ENCODE assay signal across 8 cellular contexts in genomic region chr17:45019177-45019711, GRCh38. TPM values are rescaled to one million over a fixed set of nuclear protein-coding genes. Genes with fewer than 3 reads are reported as not detected.
DNase-seq lines count a peak whose midpoint lies in the region; ATAC-seq, FAIRE-seq and TF ChIP-seq lines count a peak whose summit lies in the region.

No MANE protein-coding gene starts in this region.

- peak overlapping the region; percentile 30 for H3K27ac ChIP-seq in layer of hippocampus (ENCODE audit: low read depth, low read length)

- peak; percentile 77 for DNase-seq in ELR (ENCODE audit: low read depth)
- DNase-seq in T1000 (lab: John Stamatoyannopoulos, UW), result peak; percentile 52
- DNase-seq in bronchial epithelial cell (ENCODE audit: low read depth), result no peak
- DNase-seq in stimulated activated CD4-positive, alpha-beta T cell treated with anti-CD3 and anti-CD28 coated beads, Interleukin-4, amount 100 ng/mL, for 24 hours, result peak; percentile 27
- DNase-seq in GM19239 (ENCODE audit: insufficient read length, low spot score), result no peak

- FAIRE-seq in bronchial epithelial cell (lab: Jason Lieb, UNC) (no peak), GM19239 (lab: Jason Lieb, UNC) (no peak)

- peak overlapping the region; percentile 39 for H3K4me3 ChIP-seq in bronchial epithelial cell (ENCODE audit: low read depth, low read length)

- H3K36me3 ChIP-seq in bronchial epithelial cell (ENCODE audit: control insufficient read depth, insufficient read depth, low read length), result peaks cover 4% of the 10 kb centered on the region

- H3K27me3 ChIP-seq in bronchial epithelial cell (ENCODE audit: control insufficient read depth, insufficient read depth, low read length), result no peaks in the 10 kb centered on the region
- peaks cover 4% of the 10 kb centered on the region for H3K27me3 ChIP-seq in layer of hippocampus (ENCODE audit: control insufficient read depth, insufficient read depth, low read length)

- ATAC-seq in HG02588 (IDR thresholded peaks at IDR 0.05; ENCODE audit: unreplicated experiment), result no peak

- TF ChIP-seq CTCF in LNCAP (IDR thresholded peaks at IDR 0.05) (peak; percentile 79), bronchial epithelial cell (IDR thresholded peaks at IDR 0.05; ENCODE audit: insufficient read depth, low read length, severe bottlenecking) (peak; percentile 41)

RNA-seq across cellular contexts. Expression of gene DCAKD, which starts 32.2 kb away (rescaled TPM):
- total RNA-seq in bronchial epithelial cell, result 18.2 and 25.9 TPM in 2 replicates

RNA-seq across cellular contexts. Expression of gene NMT1, which starts 41.9 kb away (rescaled TPM):
- total RNA-seq in bronchial epithelial cell, result 48.1 and 54.2 TPM in 2 replicates

RNA-seq across cellular contexts. Expression of gene C1QL1, which starts 51.1 kb away (rescaled TPM):
- not detected in 2 replicates for total RNA-seq in bronchial epithelial cell

Comparison
In these comparisons a context has a peak if more than half of its experiments do, and no peak if none do; other contexts are left out.
1. DNase-seq: peak in ELR (single experiment), T1000 (single experiment) and stimulated activated CD4-positive, alpha-beta T cell treated with anti-CD3 and anti-CD28 coated beads, Interleukin-4, amount 100 ng/mL, for 24 hours (single experiment); none in bronchial epithelial cell (single experiment) and GM19239 (single experiment).